ENCODE assay signal across 8 cellular contexts in genomic region chr17:9240659-9241370, GRCh38.
A peak's percentile ranks its signal among the peaks of the same experiment; 100 is the strongest.
DNase-seq lines count a peak whose midpoint lies in the region; ATAC-seq and TF ChIP-seq lines count a peak whose summit lies in the region.

No MANE protein-coding gene starts in this region.

- no peaks in the 10 kb centered on the region for H3K9me3 ChIP-seq in left ventricle myocardium inferior (replicated peaks)

- no peaks in the 10 kb centered on the region for H3K36me3 Mint-ChIP-seq in activated CD8-positive, alpha-beta T cell treated with anti-CD3 and anti-CD28 coated beads, Interleukin-2, amount 10 ng/mL, durations not matched to agents 7 days and 5 days (ENCODE audit: low read depth)
- H3K36me3 Mint-ChIP-seq in progenitor cell of endocrine pancreas (ENCODE audit: insufficient read depth), result no peaks in the 10 kb centered on the region

- POLR2A ChIA-PET in activated CD8-positive, alpha-beta T cell treated with anti-CD3 and anti-CD28 coated beads, Interleukin-2, amount 10 ng/mL, durations not matched to agents 7 days and 5 days (lab: Charles Lee), result no interaction called here

- CTCF ChIA-PET in activated CD8-positive, alpha-beta T cell treated with anti-CD3 and anti-CD28 coated beads, Interleukin-2, amount 10 ng/mL, durations not matched to agents 7 days and 5 days (lab: Charles Lee), result no interaction called here

- TF ChIP-seq CTCF in left ventricle myocardium inferior (IDR thresholded peaks at IDR 0.05; ENCODE audit: borderline replicate concordance) (no peak), progenitor cell of endocrine pancreas (IDR thresholded peaks at IDR 0.05; ENCODE audit: unreplicated experiment) (no peak)

- H3K4me3 Mint-ChIP-seq in activated CD8-positive, alpha-beta T cell treated with anti-CD3 and anti-CD28 coated beads, Interleukin-2, amount 10 ng/mL, durations not matched to agents 7 days and 5 days, result no peak overlapping the region
- H3K4me3 Mint-ChIP-seq in progenitor cell of endocrine pancreas (ENCODE audit: low read depth), result peak overlapping the region; percentile 40

- no peaks in the 10 kb centered on the region for H3K27me3 ChIP-seq in left ventricle myocardium inferior (ENCODE audit: low read depth)

- DNase-seq in GM03348 (ENCODE audit: low spot score), result peak; percentile 44
- DNase-seq in activated CD8-positive, alpha-beta T cell treated with anti-CD3 and anti-CD28 coated beads, Interleukin-2, amount 10 ng/mL, durations not matched to agents 7 days and 5 days, result no peak
- DNase-seq in left ventricle myocardium inferior, result peak; percentile 80
- peak; percentile 39 for DNase-seq in progenitor cell of endocrine pancreas (ENCODE audit: low spot score, unreplicated experiment)
- DNase-seq in NCI-H446 (lab: John Stamatoyannopoulos, UW), result no peak
- DNase-seq in NCI-H69 (lab: John Stamatoyannopoulos, UW), result no peak
- DNase-seq in NCI-H1694 treated with DMSO at 0.1 percent for 48 hours (lab: John Stamatoyannopoulos, UW), result no peak

- H3K27ac Mint-ChIP-seq in activated CD8-positive, alpha-beta T cell treated with anti-CD3 and anti-CD28 coated beads, Interleukin-2, amount 10 ng/mL, durations not matched to agents 7 days and 5 days, result peak overlapping the region; percentile 34
- H3K27ac Mint-ChIP-seq in progenitor cell of endocrine pancreas, result peak overlapping the region; percentile 62

- no peaks in the 10 kb centered on the region for H3K9me3 Mint-ChIP-seq in activated CD8-positive, alpha-beta T cell treated with anti-CD3 and anti-CD28 coated beads, Interleukin-2, amount 10 ng/mL, durations not matched to agents 7 days and 5 days (ENCODE audit: insufficient read depth)
- H3K9me3 Mint-ChIP-seq in progenitor cell of endocrine pancreas (ENCODE audit: low read depth), result no peaks in the 10 kb centered on the region

- H3K36me3 ChIP-seq in left ventricle myocardium inferior, result no peaks in the 10 kb centered on the region

- intact Hi-C loops in left ventricle myocardium inferior (cut with micrococcal nuclease), result no loop called here

- H3K4me3 ChIP-seq in left ventricle myocardium inferior, result peak overlapping the region; percentile 74

- H3K27ac ChIP-seq in left ventricle myocardium inferior (replicated peaks), result peak overlapping the region; percentile 97

- no peak for ATAC-seq in activated CD8-positive, alpha-beta T cell treated with anti-CD3 and anti-CD28 coated beads, Interleukin-2, amount 10 ng/mL, durations not matched to agents 7 days and 5 days
- no peak for ATAC-seq in GM19463 (IDR thresholded peaks at IDR 0.05; ENCODE audit: unreplicated experiment)

- H3K4me1 ChIP-seq in left ventricle myocardium inferior, result peaks cover 60% of the 10 kb centered on the region

- H3K4me1 Mint-ChIP-seq in activated CD8-positive, alpha-beta T cell treated with anti-CD3 and anti-CD28 coated beads, Interleukin-2, amount 10 ng/mL, durations not matched to agents 7 days and 5 days (ENCODE audit: low read depth), result peaks cover 15% of the 10 kb centered on the region
- H3K4me1 Mint-ChIP-seq in progenitor cell of endocrine pancreas (ENCODE audit: low read depth), result peaks cover 26% of the 10 kb centered on the region

- no peaks in the 10 kb centered on the region for H3K27me3 Mint-ChIP-seq in activated CD8-positive, alpha-beta T cell treated with anti-CD3 and anti-CD28 coated beads, Interleukin-2, amount 10 ng/mL, durations not matched to agents 7 days and 5 days (ENCODE audit: low read depth)
- H3K27me3 Mint-ChIP-seq in progenitor cell of endocrine pancreas, result peaks cover 17% of the 10 kb centered on the region

Comparison
In these comparisons a context has a peak if more than half of its experiments do, and no peak if none do; other contexts are left out.
1. DNase-seq: peak in GM03348 (single experiment), left ventricle myocardium inferior (single experiment) and progenitor cell of endocrine pancreas (single experiment); none in activated CD8-positive, alpha-beta T cell treated with anti-CD3 and anti-CD28 coated beads, Interleukin-2, amount 10 ng/mL, durations not matched to agents 7 days and 5 days (single experiment), NCI-H446 (0 of 2), NCI-H69 (single experiment) and NCI-H1694 treated with DMSO at 0.1 percent for 48 hours (single experiment).